ENCODE assay signal across 1 cellular context in the genomic region with DNA sequence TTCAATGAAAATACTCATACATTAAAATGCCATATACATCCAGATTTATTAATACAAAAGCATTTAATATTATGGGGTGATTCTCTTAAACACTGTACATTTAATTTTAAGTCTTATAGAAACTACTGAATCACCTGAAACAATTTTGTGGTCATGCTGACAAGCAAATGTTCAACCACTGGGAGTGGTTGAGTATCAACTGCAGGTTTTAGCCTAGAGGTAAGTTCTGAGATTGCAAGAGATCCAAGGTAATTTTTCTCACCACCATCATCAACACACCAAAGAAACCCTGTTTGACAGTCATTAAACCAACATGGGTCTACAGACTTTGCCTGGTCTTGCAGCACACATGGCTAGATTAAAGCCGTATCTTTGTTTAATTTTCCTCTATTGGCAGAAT.
A peak's percentile ranks its signal among the peaks of the same experiment; 100 is the strongest.
TF ChIP-seq lines count a peak whose summit lies in the region.

No MANE protein-coding gene starts in this region.

TF ChIP-seq in GM23338, 12 proteins besides CTCF, POLR2A, EP300 and RAD21 (continued from another document):
- TF ChIP-seq, protein P1, sequence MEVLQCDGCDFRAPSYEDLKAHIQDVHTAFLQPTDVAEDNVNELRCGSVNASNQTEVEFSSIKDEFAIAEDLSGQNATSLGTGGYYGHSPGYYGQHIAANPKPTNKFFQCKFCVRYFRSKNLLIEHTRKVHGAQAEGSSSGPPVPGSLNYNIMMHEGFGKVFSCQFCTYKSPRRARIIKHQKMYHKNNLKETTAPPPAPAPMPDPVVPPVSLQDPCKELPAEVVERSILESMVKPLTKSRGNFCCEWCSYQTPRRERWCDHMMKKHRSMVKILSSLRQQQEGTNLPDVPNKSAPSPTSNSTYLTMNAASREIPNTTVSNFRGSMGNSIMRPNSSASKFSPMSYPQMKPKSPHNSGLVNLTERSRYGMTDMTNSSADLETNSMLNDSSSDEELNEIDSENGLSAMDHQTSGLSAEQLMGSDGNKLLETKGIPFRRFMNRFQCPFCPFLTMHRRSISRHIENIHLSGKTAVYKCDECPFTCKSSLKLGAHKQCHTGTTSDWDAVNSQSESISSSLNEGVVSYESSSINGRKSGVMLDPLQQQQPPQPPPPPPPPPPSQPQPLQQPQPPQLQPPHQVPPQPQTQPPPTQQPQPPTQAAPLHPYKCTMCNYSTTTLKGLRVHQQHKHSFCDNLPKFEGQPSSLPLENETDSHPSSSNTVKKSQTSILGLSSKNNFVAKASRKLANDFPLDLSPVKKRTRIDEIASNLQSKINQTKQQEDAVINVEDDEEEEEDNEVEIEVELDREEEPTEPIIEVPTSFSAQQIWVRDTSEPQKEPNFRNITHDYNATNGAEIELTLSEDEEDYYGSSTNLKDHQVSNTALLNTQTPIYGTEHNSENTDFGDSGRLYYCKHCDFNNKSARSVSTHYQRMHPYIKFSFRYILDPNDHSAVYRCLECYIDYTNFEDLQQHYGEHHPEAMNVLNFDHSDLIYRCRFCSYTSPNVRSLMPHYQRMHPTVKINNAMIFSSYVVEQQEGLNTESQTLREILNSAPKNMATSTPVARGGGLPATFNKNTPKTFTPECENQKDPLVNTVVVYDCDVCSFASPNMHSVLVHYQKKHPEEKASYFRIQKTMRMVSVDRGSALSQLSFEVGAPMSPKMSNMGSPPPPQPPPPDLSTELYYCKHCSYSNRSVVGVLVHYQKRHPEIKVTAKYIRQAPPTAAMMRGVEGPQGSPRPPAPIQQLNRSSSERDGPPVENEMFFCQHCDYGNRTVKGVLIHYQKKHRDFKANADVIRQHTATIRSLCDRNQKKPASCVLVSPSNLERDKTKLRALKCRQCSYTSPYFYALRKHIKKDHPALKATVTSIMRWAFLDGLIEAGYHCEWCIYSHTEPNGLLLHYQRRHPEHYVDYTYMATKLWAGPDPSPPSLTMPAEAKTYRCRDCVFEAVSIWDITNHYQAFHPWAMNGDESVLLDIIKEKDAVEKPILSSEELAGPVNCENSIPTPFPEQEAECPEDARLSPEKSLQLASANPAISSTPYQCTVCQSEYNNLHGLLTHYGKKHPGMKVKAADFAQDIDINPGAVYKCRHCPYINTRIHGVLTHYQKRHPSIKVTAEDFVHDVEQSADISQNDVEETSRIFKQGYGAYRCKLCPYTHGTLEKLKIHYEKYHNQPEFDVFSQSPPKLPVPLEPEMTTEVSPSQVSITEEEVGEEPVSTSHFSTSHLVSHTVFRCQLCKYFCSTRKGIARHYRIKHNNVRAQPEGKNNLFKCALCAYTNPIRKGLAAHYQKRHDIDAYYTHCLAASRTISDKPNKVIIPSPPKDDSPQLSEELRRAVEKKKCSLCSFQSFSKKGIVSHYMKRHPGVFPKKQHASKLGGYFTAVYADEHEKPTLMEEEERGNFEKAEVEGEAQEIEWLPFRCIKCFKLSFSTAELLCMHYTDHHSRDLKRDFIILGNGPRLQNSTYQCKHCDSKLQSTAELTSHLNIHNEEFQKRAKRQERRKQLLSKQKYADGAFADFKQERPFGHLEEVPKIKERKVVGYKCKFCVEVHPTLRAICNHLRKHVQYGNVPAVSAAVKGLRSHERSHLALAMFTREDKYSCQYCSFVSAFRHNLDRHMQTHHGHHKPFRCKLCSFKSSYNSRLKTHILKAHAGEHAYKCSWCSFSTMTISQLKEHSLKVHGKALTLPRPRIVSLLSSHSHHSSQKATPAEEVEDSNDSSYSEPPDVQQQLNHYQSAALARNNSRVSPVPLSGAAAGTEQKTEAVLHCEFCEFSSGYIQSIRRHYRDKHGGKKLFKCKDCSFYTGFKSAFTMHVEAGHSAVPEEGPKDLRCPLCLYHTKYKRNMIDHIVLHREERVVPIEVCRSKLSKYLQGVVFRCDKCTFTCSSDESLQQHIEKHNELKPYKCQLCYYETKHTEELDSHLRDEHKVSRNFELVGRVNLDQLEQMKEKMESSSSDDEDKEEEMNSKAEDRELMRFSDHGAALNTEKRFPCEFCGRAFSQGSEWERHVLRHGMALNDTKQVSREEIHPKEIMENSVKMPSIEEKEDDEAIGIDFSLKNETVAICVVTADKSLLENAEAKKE (CRISPR knock-in tag; IDR thresholded peaks at IDR 0.05), result peak; percentile 44; the same call in 1 of the 2 replicates
- TF ChIP-seq ZNF331 (CRISPR knock-in tag; IDR thresholded peaks at IDR 0.05; ENCODE audit: low read depth), result no peak
